8 cellular contexts compared by ENCODE assay signal in genomic region chr12:751828-752672, GRCh38. TPM values are rescaled to one million over a fixed set of nuclear protein-coding genes. Genes with fewer than 3 reads are reported as not detected.
DNase-seq lines count a peak whose midpoint lies in the region; ATAC-seq and TF ChIP-seq lines count a peak whose summit lies in the region.

Gene WNK1 (plus strand): TSS chr12:752579. CDS start chr12:753566, 987 bp downstream.

- H4K20me1 ChIP-seq in SU-DHL-6 (ENCODE audit: low read depth, low read length), result peaks cover 16% of the 10 kb centered on the region

- peak within 1 kb of the TSS; percentile 85 for H3K9ac ChIP-seq in SU-DHL-6 (ENCODE audit: low read length)

- H3K27me3 Mint-ChIP-seq in activated naive CD8-positive, alpha-beta T cell treated with anti-CD3 and anti-CD28 coated beads, Interleukin-2, amount 10 ng/mL, durations not matched to agents 7 days and 5 days, result no peaks in the 10 kb centered on the region

- WGBS in ovary, 3 donors, result 1% methylated on average over 41 to 47 of the region's 47 CpGs

- peak within 1 kb of the TSS; percentile 83 for H3K4me3 ChIP-seq in SU-DHL-6 (ENCODE audit: insufficient read depth, low read length, poor library complexity, severe bottlenecking)
- H3K4me3 ChIP-seq in ovary, result peak within 1 kb of the TSS; percentile 73
- peak within 1 kb of the TSS; percentile 92 to 94 for H3K4me3 ChIP-seq in tibial artery

- peaks cover 28% of the 10 kb centered on the region for H3K36me3 Mint-ChIP-seq in activated naive CD8-positive, alpha-beta T cell treated with anti-CD3 and anti-CD28 coated beads, Interleukin-2, amount 10 ng/mL, durations not matched to agents 7 days and 5 days

- H3K27ac ChIP-seq in SU-DHL-6 (ENCODE audit: low read depth, low read length) (peak within 1 kb of the TSS; percentile 86), ovary (peak within 1 kb of the TSS; percentile 98), tibial artery (peak within 1 kb of the TSS; percentile 98 to 100)

- peak; percentile 92 for TF ChIP-seq POLR2A in GM10847 (IDR thresholded peaks at IDR 0.05; ENCODE audit: extremely low read depth, insufficient read length)
- peak; percentile 82 for TF ChIP-seq POLR2A in ovary (IDR thresholded peaks at IDR 0.05)

- no peaks in the 10 kb centered on the region for H3K9me2 ChIP-seq in SU-DHL-6 (replicated peaks; ENCODE audit: insufficient read depth, low read length)

- DNase-seq in NCI-H128 (lab: John Stamatoyannopoulos, UW; ENCODE audit: unreplicated experiment) (peak; percentile 98), Right ventricle myocardium inferior (ENCODE audit: missing footprints) (peak; percentile 98), ovary (peak; percentile 97 to 98 (median 97)), tibial artery (peak; percentile 97 to 99)
- DNase-seq in activated naive CD8-positive, alpha-beta T cell treated with anti-CD3 and anti-CD28 coated beads, Interleukin-2, amount 10 ng/mL, durations not matched to agents 7 days and 5 days, result peak; percentile 96

- peaks cover 4% of the 10 kb centered on the region for H3K4me1 ChIP-seq in ovary (ENCODE audit: insufficient read depth)
- peaks cover 3 to 25% (median 10%) of the 10 kb centered on the region in 4 donors for H3K4me1 ChIP-seq in tibial artery

- peak within 1 kb of the TSS; percentile 88 for H3K27ac Mint-ChIP-seq in activated naive CD8-positive, alpha-beta T cell treated with anti-CD3 and anti-CD28 coated beads, Interleukin-2, amount 10 ng/mL, durations not matched to agents 7 days and 5 days

- intact Hi-C loops in Right ventricle myocardium inferior (cut with DNase I) (loop anchor here (1.0 to 5.0 kb wide), 6 partner anchors 39 to 195 kb away; partner anchors contain the start of gene RAD52), ovary (cut with DNase I) (loop anchor here (5.0 to 10.0 kb wide), 7 partner anchors 60 to 843 kb away; partner anchors contain the start of gene FBXL14 (in 1 of the 4)), tibial artery (cut with DNase I; ENCODE audit: low total_unique reads) (loop anchor here (2.0 to 10.0 kb wide), 4 partner anchors 63 to 181 kb away; no protein-coding TSS in a partner anchor)

- H3K79me2 ChIP-seq in SU-DHL-6 (ENCODE audit: insufficient read depth, low read length), result peaks cover 42% of the 10 kb centered on the region

- H3K36me3 ChIP-seq in SU-DHL-6 (ENCODE audit: low read length), result peaks cover 4% of the 10 kb centered on the region
- H3K36me3 ChIP-seq in ovary, result no peaks in the 10 kb centered on the region
- H3K36me3 ChIP-seq in tibial artery, result no peaks in the 10 kb centered on the region

- peaks cover 39% of the 10 kb centered on the region for H3F3A ChIP-seq in SU-DHL-6 (ENCODE audit: insufficient read depth)

- no peak for TF ChIP-seq CTCF in SU-DHL-6 (IDR thresholded peaks at IDR 0.05; ENCODE audit: insufficient read depth, low read length, poor library complexity, severe bottlenecking)
- no peak for TF ChIP-seq CTCF in ovary (IDR thresholded peaks at IDR 0.05)
- no peak for TF ChIP-seq CTCF in tibial artery (IDR thresholded peaks at IDR 0.05)

- peak within 1 kb of the TSS; percentile 78 for H2AFZ ChIP-seq in SU-DHL-6 (ENCODE audit: low read depth, low read length, severe bottlenecking)

- H3K9me3 ChIP-seq in SU-DHL-6 (ENCODE audit: insufficient read depth, low read length) (no peaks in the 10 kb centered on the region), ovary (no peaks in the 10 kb centered on the region), tibial artery (no peaks in the 10 kb centered on the region)

- H3K4me2 ChIP-seq in SU-DHL-6 (ENCODE audit: low read depth, low read length, poor library complexity, severe bottlenecking), result peak within 1 kb of the TSS; percentile 96

- H3K27me3 ChIP-seq in SU-DHL-6 (ENCODE audit: low read length) (no peaks in the 10 kb centered on the region), ovary (no peaks in the 10 kb centered on the region), tibial artery (no peaks in the 10 kb centered on the region)

- ATAC-seq in HG02678 (IDR thresholded peaks at IDR 0.05; ENCODE audit: unreplicated experiment) (peak; percentile 51), Right ventricle myocardium inferior (peak; percentile 92)
- ATAC-seq in activated naive CD8-positive, alpha-beta T cell treated with anti-CD3 and anti-CD28 coated beads, Interleukin-2, amount 10 ng/mL, durations not matched to agents 7 days and 5 days (ENCODE audit: low read depth), result peak; percentile 69

- H3K4me3 Mint-ChIP-seq in activated naive CD8-positive, alpha-beta T cell treated with anti-CD3 and anti-CD28 coated beads, Interleukin-2, amount 10 ng/mL, durations not matched to agents 7 days and 5 days, result peak within 1 kb of the TSS; percentile 91

- no peaks in the 10 kb centered on the region for H3K9me3 Mint-ChIP-seq in activated naive CD8-positive, alpha-beta T cell treated with anti-CD3 and anti-CD28 coated beads, Interleukin-2, amount 10 ng/mL, durations not matched to agents 7 days and 5 days

- peaks cover 28% of the 10 kb centered on the region for H3K4me1 Mint-ChIP-seq in activated naive CD8-positive, alpha-beta T cell treated with anti-CD3 and anti-CD28 coated beads, Interleukin-2, amount 10 ng/mL, durations not matched to agents 7 days and 5 days

- TF ChIP-seq EP300 in ovary (IDR thresholded peaks at IDR 0.05), result no peak

- POLR2A ChIA-PET in activated naive CD8-positive, alpha-beta T cell treated with anti-CD3 and anti-CD28 coated beads, Interleukin-2, amount 10 ng/mL, durations not matched to agents 7 days and 5 days (lab: Charles Lee), result interaction anchor here (0.7 to 6.1 kb wide), 33 partner anchors 9 to 850 kb away, joined by 3 to 87 read pairs (median 8); partner anchors contain the start of genes FBXL14, NINJ2 and RAD52

RNA-seq across cellular contexts. Expression of gene WNK1, which starts in this region (rescaled TPM):
- 100 to 1,000 TPM; 201 to 204 TPM for total RNA-seq in activated naive CD8-positive, alpha-beta T cell treated with anti-CD3 and anti-CD28 coated beads, Interleukin-2, amount 10 ng/mL, durations not matched to agents 7 days and 5 days
- total RNA-seq in Right ventricle myocardium inferior (284 TPM), ovary (100 to 1,000 TPM in 4 of 7 donors, 10 to 100 TPM in 3; 79.6 to 144 (median 102) TPM)
- polyA plus RNA-seq in ovary, result 10 to 100 TPM; 26.0 to 88.6 TPM

Comparison
In these comparisons a context has a peak if more than half of its experiments do, and no peak if none do; other contexts are left out.
1. Peak in every context shown above with its lines: DNase-seq, ATAC-seq, H3K4me3 ChIP-seq and H3K27ac ChIP-seq.